In the genomic region with DNA sequence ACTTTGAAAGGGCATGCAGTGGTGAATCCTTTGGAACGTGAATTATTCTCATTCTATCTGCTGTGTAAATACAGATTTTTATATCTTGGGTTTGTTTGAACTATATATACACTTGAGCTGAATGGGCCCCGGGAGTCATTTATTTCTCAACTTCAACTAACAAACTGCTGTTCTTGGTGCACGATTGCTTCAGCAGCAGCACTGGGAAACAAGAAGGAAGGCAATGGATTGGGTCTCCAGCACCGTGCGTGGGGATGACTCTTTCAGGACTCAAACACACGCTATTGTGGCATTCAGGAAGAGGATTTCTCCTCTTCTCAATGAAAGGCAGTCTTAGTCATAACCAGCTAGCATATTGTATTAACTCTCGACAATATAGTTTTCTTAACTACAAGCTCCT, we compare ENCODE assay signal across 18 cellular contexts.
A peak's percentile ranks its signal among the peaks of the same experiment; 100 is the strongest.
DNase-seq lines count a peak whose midpoint lies in the region; ATAC-seq, FAIRE-seq and TF ChIP-seq lines count a peak whose summit lies in the region.
"Had no signal": no experiment of that assay in that cellular context is flagged by ENCODE, and none has a peak within 500 bp of the region (broad histone marks: within the 10 kb centered on the region; RNA-seq: fewer than 3 reads in every experiment).

No MANE protein-coding gene starts in this region.

- H3K79me2 ChIP-seq in endothelial cell of umbilical vein (ENCODE audit: control insufficient read depth, insufficient read depth, low read length) = no peaks in the 10 kb centered on the region

- no peak overlapping the region for H3K9ac ChIP-seq in endothelial cell of umbilical vein (replicated peaks; ENCODE audit: extremely low read depth, insufficient read depth, low read length)

- no peak overlapping the region for H3K27ac Mint-ChIP-seq in naive thymus-derived CD8-positive, alpha-beta T cell
- H3K27ac Mint-ChIP-seq: nephron progenitor cell had no signal

- H3K4me2 ChIP-seq in endothelial cell of umbilical vein (ENCODE audit: insufficient read depth, low read length) = no peak overlapping the region

- CTCF ChIA-PET in endothelial cell of umbilical vein (lab: Charles Lee) = interaction anchor here (0.8 to 1.0 kb wide), 2 partner anchors 19 to 33 kb away, joined by 3 read pairs; no protein-coding TSS in a partner anchor

- BruUV-seq in endothelial cell of umbilical vein (replicated peaks; lab: Mats Ljungman, UMichigan) = no TSS peak

- H3K9me1 ChIP-seq in endothelial cell of umbilical vein (replicated peaks; ENCODE audit: control insufficient read depth, extremely low read depth, insufficient read depth, low read length) = no peaks in the 10 kb centered on the region

- intact Hi-C loops in endothelial cell of umbilical vein (cut with micrococcal nuclease) (no loop called here), pancreas (cut with DNase I) (no loop called here), ascending aorta (cut with DNase I) (no loop called here)

- POLR2A ChIA-PET in endothelial cell of umbilical vein (lab: Charles Lee) = no interaction called here
- POLR2A ChIA-PET in naive thymus-derived CD8-positive, alpha-beta T cell (lab: Charles Lee) = interaction anchor here (0.6 kb wide), 1 partner anchor 249 kb away, joined by 3 read pairs; no protein-coding TSS in a partner anchor

- no peak for TF ChIP-seq POLR2A in endothelial cell of umbilical vein (IDR thresholded peaks at IDR 0.05; ENCODE audit: low read depth, low read length)

- TF ChIP-seq CTCF in endothelial cell of umbilical vein (IDR thresholded peaks at IDR 0.05; ENCODE audit: extremely low read depth in 1 of 2, insufficient read depth in 1 of 2, low read depth in 1 of 2, low read length in 2 of 2) (no peak), pancreas (IDR thresholded peaks at IDR 0.05) (no peak), ascending aorta (IDR thresholded peaks at IDR 0.05) (no peak), GM10266 (IDR thresholded peaks at IDR 0.05; ENCODE audit: control insufficient read depth, insufficient read depth, low read depth, missing control alignments) (no peak)

- H2AFZ ChIP-seq in endothelial cell of umbilical vein (ENCODE audit: low read depth, low read length) = no peak overlapping the region

- no peaks in the 10 kb centered on the region for H3K9me3 ChIP-seq in endothelial cell of umbilical vein (replicated peaks; ENCODE audit: control insufficient read depth, insufficient read depth, low read length)
- H3K9me3 ChIP-seq in pancreas = no peaks in the 10 kb centered on the region
- no peaks in the 10 kb centered on the region for H3K9me3 ChIP-seq in ascending aorta

- H3K4me3 ChIP-seq in endothelial cell of umbilical vein (replicated peaks in 1 of 3; ENCODE audit: insufficient read depth in 1 of 3, low read depth in 1 of 3, low read length in 3 of 3) (no peak overlapping the region), pancreas (no peak overlapping the region), ascending aorta (no peak overlapping the region)
- H3K4me3 ChIP-seq: sigmoid colon had no signal

- H3K4me1 ChIP-seq in endothelial cell of umbilical vein (ENCODE audit: control insufficient read depth, extremely low read depth, insufficient read depth, low read length) (no peaks in the 10 kb centered on the region), pancreas (peaks cover 0 to 9% (median 0%) of the 10 kb centered on the region in 3 donors), ascending aorta (no peaks in the 10 kb centered on the region)
- H3K4me1 ChIP-seq: sigmoid colon had no signal

- WGBS in pancreas, 2 donors = 50 to 52% methylated on average over 7 of the region's 7 CpGs

- H3K9me3 Mint-ChIP-seq in naive thymus-derived CD8-positive, alpha-beta T cell = peaks cover 0 to 8% (median 4%) of the 10 kb centered on the region in 9 donors

- peaks cover 0 to 3% (median 0%) of the 10 kb centered on the region in 4 donors for H3K4me1 Mint-ChIP-seq in naive thymus-derived CD8-positive, alpha-beta T cell
- H3K4me1 Mint-ChIP-seq: nephron progenitor cell had no signal

- FAIRE-seq in endothelial cell of umbilical vein (lab: Jason Lieb, UNC) = no peak
- FAIRE-seq in pancreas (lab: Jason Lieb, UNC) = no peak
- FAIRE-seq: RCC 7860 had no signal

- dilution Hi-C loops in endothelial cell of umbilical vein (cut with MboI; ENCODE audit: extremely low pct_ligation_motif_present, low sequenced_read_pairs) = no loop called here

- H3K36me3 Mint-ChIP-seq in naive thymus-derived CD8-positive, alpha-beta T cell = peaks cover 0 to 4% (median 2%) of the 10 kb centered on the region in 3 donors
- H3K36me3 Mint-ChIP-seq: brain had no signal

- H4K20me1 ChIP-seq in endothelial cell of umbilical vein (replicated peaks; ENCODE audit: control insufficient read depth, extremely low read depth, insufficient read depth, low read length) = no peaks in the 10 kb centered on the region

- H3K27me3 Mint-ChIP-seq in naive thymus-derived CD8-positive, alpha-beta T cell = peaks cover 12 to 55% (median 18%) of the 10 kb centered on the region in 5 donors

- peak in 3 of 4 donors; percentile 37 to 92 (median 69) for ATAC-seq in pancreas
- ATAC-seq in naive thymus-derived CD8-positive, alpha-beta T cell = no peak

- no peak overlapping the region for H3K4me3 Mint-ChIP-seq in naive thymus-derived CD8-positive, alpha-beta T cell
- H3K4me3 Mint-ChIP-seq: brain, nephron progenitor cell had no signal

- DNase-seq in EH (ENCODE audit: low read depth) = peak; percentile 3
- peak; percentile 27 to 86 for DNase-seq in NOMO-1 (lab: John Stamatoyannopoulos, UW; ENCODE audit: unreplicated experiment in 2 of 2)
- DNase-seq in endothelial cell of umbilical vein (ENCODE audit: low read depth, low spot score) = peak; percentile 22
- peak in 1 of 6 donors; percentile 39 for DNase-seq in pancreas
- DNase-seq in ascending aorta (ENCODE audit: low spot score in 2 of 2) = no peak
- DNase-seq in naive thymus-derived CD8-positive, alpha-beta T cell = no peak
- no peak for DNase-seq in GM10266 (ENCODE audit: extremely low spot score)
- DNase-seq in activated CD8-positive, alpha-beta memory T cell treated with anti-CD3 and anti-CD28 coated beads, Interleukin-2, amount 50 U/mL, for 4 hours = no peak
- DNase-seq: activated CD4-positive, alpha-beta T cell treated with anti-CD3 and anti-CD28 coated beads, Interleukin-2, amount 50 U/mL, for 4 hours; activated effector memory CD4-positive, alpha-beta T cell treated with Interleukin-2 at 50 U/mL for 16 hours; effector CD8-positive, alpha-beta T cell; left cardiac atrium; NCI-H2171 treated with DMSO at 0.1 percent for 48 hours; nephron progenitor cell; sigmoid colon; stimulated activated naive CD4-positive, alpha-beta T cell treated with Interleukin-2 at 50 U/mL for 16 hours had no signal

- H3K27me3 ChIP-seq in endothelial cell of umbilical vein (ENCODE audit: control insufficient read depth in 2 of 2, insufficient read depth in 2 of 2, low read length in 2 of 2) = peaks cover 0 to 2% of the 10 kb centered on the region in 2 experiments
- no peaks in the 10 kb centered on the region for H3K27me3 ChIP-seq in pancreas
- no peaks in the 10 kb centered on the region for H3K27me3 ChIP-seq in ascending aorta
- H3K27me3 ChIP-seq: sigmoid colon had no signal

- H3K36me3 ChIP-seq in endothelial cell of umbilical vein (ENCODE audit: control insufficient read depth in 2 of 2, extremely low read depth in 1 of 2, insufficient read depth in 2 of 2, low read length in 2 of 2) = no peaks in the 10 kb centered on the region
- H3K36me3 ChIP-seq in pancreas = no peaks in the 10 kb centered on the region
- H3K36me3 ChIP-seq in ascending aorta = no peaks in the 10 kb centered on the region
- H3K36me3 ChIP-seq: sigmoid colon had no signal

- H3K27ac ChIP-seq in endothelial cell of umbilical vein (ENCODE audit: insufficient read depth, low read depth, low read length) (no peak overlapping the region), pancreas (no peak overlapping the region), ascending aorta (no peak overlapping the region)
- H3K27ac ChIP-seq: sigmoid colon had no signal

TF ChIP-seq in endothelial cell of umbilical vein, 7 proteins besides CTCF, POLR2A, EP300 and RAD21:
- no peak for TF ChIP-seq EZH2 (IDR thresholded peaks at IDR 0.05; ENCODE audit: borderline replicate concordance, low read depth, low read length, severe bottlenecking)
- peak; percentile 49 for TF ChIP-seq JUN (IDR thresholded peaks at IDR 0.05; ENCODE audit: borderline replicate concordance, insufficient read depth, insufficient read length, low read depth)

Comparison
In these comparisons a context has a peak if more than half of its experiments do, and no peak if none do; other contexts are left out.
1. DNase-seq: peak in EH (single experiment), NOMO-1 (2 of 2) and endothelial cell of umbilical vein (single experiment); none in ascending aorta (0 of 2), naive thymus-derived CD8-positive, alpha-beta T cell (0 of 10), GM10266 (single experiment) and activated CD8-positive, alpha-beta memory T cell treated with anti-CD3 and anti-CD28 coated beads, Interleukin-2, amount 50 U/mL, for 4 hours (single experiment).
2. ATAC-seq: peak in pancreas (3 of 4); none in naive thymus-derived CD8-positive, alpha-beta T cell (0 of 2).